Comparison of ENCODE assay signal across 32 cellular contexts in the genomic region with DNA sequence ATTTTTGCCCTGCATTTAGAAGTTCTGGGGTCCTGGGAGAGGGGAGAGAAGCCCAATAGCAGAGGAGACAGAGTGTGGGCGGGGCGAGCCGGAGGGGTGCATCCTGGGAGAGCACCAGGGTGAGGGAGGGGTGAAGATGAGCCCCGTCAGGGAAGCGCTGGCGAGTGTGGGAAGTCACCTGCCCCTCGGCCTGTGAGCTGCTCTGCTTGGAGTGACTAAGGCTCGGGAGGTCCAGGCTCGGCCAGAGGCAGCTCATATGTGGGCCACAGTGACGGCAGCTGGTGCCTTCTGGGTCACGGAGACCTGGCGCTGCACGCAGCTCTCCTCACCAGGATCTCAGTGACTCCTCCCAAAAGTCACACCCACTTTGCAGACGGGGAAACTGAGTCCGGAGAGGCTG. TPM values are rescaled to one million over a fixed set of nuclear protein-coding genes. Genes with fewer than 3 reads are reported as not detected.
"Had no signal": no experiment of that assay in that cellular context is flagged by ENCODE, and none has a peak within 500 bp of the region (broad histone marks: within the 10 kb centered on the region; RNA-seq: fewer than 3 reads in every experiment).

No MANE protein-coding gene starts in this region.

- H3K36me3 ChIP-seq: sigmoid colon, stomach, thyroid gland, upper lobe of left lung had no signal

- H3K4me3 ChIP-seq: sigmoid colon, thyroid gland, upper lobe of left lung had no signal

- H3K36me3 Mint-ChIP-seq: stimulated activated naive B cell treated with anti-CD40 and anti-IgM and Interleukin-4, amounts not matched to agents 10 μg/mL and 1 μg/mL and 100 μg/mL, for 72 hours had no signal

- H3K4me1 Mint-ChIP-seq: neural crest cell; stimulated activated naive B cell treated with anti-CD40 and anti-IgM and Interleukin-4, amounts not matched to agents 10 μg/mL and 1 μg/mL and 100 μg/mL, for 72 hours had no signal

- H3K27ac ChIP-seq: sigmoid colon, thyroid gland had no signal

- H3K27me3 Mint-ChIP-seq: activated T-cell treated with anti-CD3 and anti-CD28 coated beads, Interleukin-2, amount 50 U/mL, for 24 hours had no signal

- H3K4me3 Mint-ChIP-seq: activated T-cell treated with anti-CD3 and anti-CD28 coated beads, Interleukin-2, amount 50 U/mL, for 24 hours; endodermal cell; neural crest cell; stimulated activated naive B cell treated with anti-CD40 and anti-IgM and Interleukin-4, amounts not matched to agents 10 μg/mL and 1 μg/mL and 100 μg/mL, for 72 hours had no signal

- H3K27me3 ChIP-seq: thyroid gland, upper lobe of left lung had no signal

- ATAC-seq: activated T-helper 17 cell treated with anti-CD3 and anti-CD28 coated beads, Interleukin-2, amount 50 U/mL, for 72 hours; esophagus mucosa; left cardiac atrium; left ventricle myocardium superior; stimulated activated naive B cell treated with anti-CD40 and anti-IgM and Interleukin-4, amounts not matched to agents 10 μg/mL and 1 μg/mL and 100 μg/mL, for 72 hours had no signal

- DNase-seq: activated CD4-positive, alpha-beta T cell treated with anti-CD3 and anti-CD28 coated beads for 4 hours; activated CD4-positive, alpha-beta T cell treated with anti-CD3 and anti-CD28 coated beads, Interleukin-2, amount 50 U/mL, for 48 hours; activated CD8-positive, alpha-beta memory T cell treated with anti-CD3 and anti-CD28 coated beads, Interleukin-2, amount 50 U/mL, for 48 hours; activated gamma-delta T cell treated with Interleukin-2 at 50 U/mL for 16 hours; activated naive CD4-positive, alpha-beta T cell treated with anti-CD3 and anti-CD28 coated beads, Interleukin-2, amount 50 U/mL, for 16 hours; activated T-cell treated with anti-CD3 and anti-CD28 coated beads, Interleukin-2, amount 50 U/mL, for 24 hours; amniotic stem cell; caudate nucleus; endodermal cell; foreskin fibroblast; head of caudate nucleus; hippocampal formation; left cardiac atrium; left ventricle myocardium superior; mammary epithelial cell; occipital lobe; retina; sigmoid colon; small intestine; stimulated activated CD4-positive, alpha-beta T cell treated with anti-CD3 and anti-CD28 coated beads, Interleukin-1b, Interleukin-23, amount 100 ng/mL, for 48 hours; stimulated activated CD4-positive, alpha-beta T cell treated with anti-CD3 and anti-CD28 coated beads, Interleukin-4, amount 100 ng/mL, for 4 hours; stimulated activated CD8-positive, alpha-beta memory T cell treated with anti-CD3 and anti-CD28 coated beads, Interleukin-4, amount 100 ng/mL, for 48 hours; stimulated activated naive B cell treated with anti-CD40 and anti-IgM and Interleukin-4, amounts not matched to agents 10 μg/mL and 1 μg/mL and 100 μg/mL, for 72 hours; stomach; thyroid gland; upper lobe of left lung had no signal

- H3K9me3 ChIP-seq: sigmoid colon, stomach, thyroid gland, upper lobe of left lung had no signal

- H3K9me3 Mint-ChIP-seq: activated T-cell treated with anti-CD3 and anti-CD28 coated beads, Interleukin-2, amount 50 U/mL, for 24 hours; activated T-helper 17 cell treated with anti-CD3 and anti-CD28 coated beads, Interleukin-2, amount 50 U/mL, for 72 hours; endodermal cell; neural crest cell; stimulated activated naive B cell treated with anti-CD40 and anti-IgM and Interleukin-4, amounts not matched to agents 10 μg/mL and 1 μg/mL and 100 μg/mL, for 72 hours had no signal

- H3K27ac Mint-ChIP-seq: activated T-cell treated with anti-CD3 and anti-CD28 coated beads, Interleukin-2, amount 50 U/mL, for 24 hours; activated T-helper 17 cell treated with anti-CD3 and anti-CD28 coated beads, Interleukin-2, amount 50 U/mL, for 72 hours; endodermal cell; progenitor cell of endocrine pancreas; stimulated activated naive B cell treated with anti-CD40 and anti-IgM and Interleukin-4, amounts not matched to agents 10 μg/mL and 1 μg/mL and 100 μg/mL, for 72 hours had no signal

- H3K4me1 ChIP-seq: sigmoid colon, thyroid gland had no signal

RNA-seq across cellular contexts. Expression of a gene that starts 1.1 kb away (rescaled TPM):
- total RNA-seq: endodermal cell, neural crest cell, progenitor cell of endocrine pancreas, sigmoid colon, thyroid gland had no signal

RNA-seq across cellular contexts. Expression of a gene that starts 14.2 kb away (rescaled TPM):
- total RNA-seq: endodermal cell, left cardiac atrium, left ventricle myocardium superior, neural crest cell, occipital lobe, progenitor cell of endocrine pancreas, sigmoid colon had no signal

RNA-seq across cellular contexts. Expression of a gene that starts 26.8 kb away (rescaled TPM):
- total RNA-seq: activated CD8-positive, alpha-beta memory T cell treated with anti-CD3 and anti-CD28 coated beads for 36 hours; left cardiac atrium; left ventricle myocardium superior; neural crest cell; occipital lobe; sigmoid colon had no signal

RNA-seq across cellular contexts. Expression of a gene that starts 32.9 kb away (rescaled TPM):
- total RNA-seq: activated CD8-positive, alpha-beta memory T cell treated with anti-CD3 and anti-CD28 coated beads for 36 hours; activated T-helper 17 cell treated with anti-CD3 and anti-CD28 coated beads, Interleukin-2, amount 50 U/mL, for 72 hours; endodermal cell; esophagus mucosa; left cardiac atrium; left ventricle myocardium superior; mammary epithelial cell; neural crest cell; occipital lobe; progenitor cell of endocrine pancreas; sigmoid colon; stomach; thyroid gland had no signal
- polyA plus RNA-seq: keratinocyte, mammary epithelial cell, sigmoid colon, small intestine, stomach had no signal

RNA-seq across cellular contexts. Expression of a gene that starts 43.8 kb away (rescaled TPM):
- total RNA-seq: activated T-helper 17 cell treated with anti-CD3 and anti-CD28 coated beads, Interleukin-2, amount 50 U/mL, for 72 hours; esophagus mucosa; left cardiac atrium; left ventricle myocardium superior; mammary epithelial cell; occipital lobe; sigmoid colon; stomach; thyroid gland had no signal
- polyA plus RNA-seq: keratinocyte, mammary epithelial cell, sigmoid colon, small intestine, stomach had no signal
